8 cellular contexts compared by ENCODE assay signal in genomic region chr21:38806942-38807284, GRCh38. TPM values are rescaled to one million over a fixed set of nuclear protein-coding genes. Genes with fewer than 3 reads are reported as not detected.
A peak's percentile ranks its signal among the peaks of the same experiment; 100 is the strongest.
DNase-seq lines count a peak whose midpoint lies in the region; ATAC-seq and TF ChIP-seq lines count a peak whose summit lies in the region.

No MANE protein-coding gene starts in this region.

- peaks cover 53% of the 10 kb centered on the region for H3K36me3 Mint-ChIP-seq in activated T-helper 2 cell treated with anti-CD3 and anti-CD28 coated beads, Interferon-gamma antibody, Interleukin-2, Interleukin-4, amounts not matched to agents 10 μg/mL and 5 μg/mL and 100 μg/mL, durations not matched to agents 14 hours and 24 hours and 36 hours (ENCODE audit: low read depth)

- H3K4me3 Mint-ChIP-seq in activated T-helper 2 cell treated with anti-CD3 and anti-CD28 coated beads, Interferon-gamma antibody, Interleukin-2, Interleukin-4, amounts not matched to agents 10 μg/mL and 5 μg/mL and 100 μg/mL, durations not matched to agents 14 hours and 24 hours and 36 hours (ENCODE audit: low read depth), result peak overlapping the region; percentile 94

- DNase-seq in AG10803 (ENCODE audit: low read depth) (no peak), substantia nigra (lab: John Stamatoyannopoulos, UW) (no peak), globus pallidus (ENCODE audit: low spot score) (no peak), HCEC 1CT (no peak)
- no peak for DNase-seq in activated T-helper 2 cell treated with anti-CD3 and anti-CD28 coated beads, Interferon-gamma antibody, Interleukin-2, Interleukin-4, amounts not matched to agents 10 μg/mL and 5 μg/mL and 100 μg/mL, durations not matched to agents 14 hours and 24 hours and 36 hours (ENCODE audit: low spot score)

- H3K36me3 ChIP-seq in HUES6 (ENCODE audit: control insufficient read depth, insufficient read depth, low read length) (peaks cover 15% of the 10 kb centered on the region), iPS-20b (ENCODE audit: insufficient read depth, low read depth, low read length) (peaks cover 16% of the 10 kb centered on the region)

- intact Hi-C loops in activated T-helper 2 cell treated with anti-CD3 and anti-CD28 coated beads, Interferon-gamma antibody, Interleukin-2, Interleukin-4, amounts not matched to agents 10 μg/mL and 5 μg/mL and 100 μg/mL, durations not matched to agents 14 hours and 24 hours and 36 hours (cut with micrococcal nuclease), result loop anchor here (1.0 to 10.0 kb wide), 7 partner anchors 32 to 508 kb away; partner anchors contain the start of gene BRWD1

- peaks cover 59% of the 10 kb centered on the region for H3K4me1 Mint-ChIP-seq in activated T-helper 2 cell treated with anti-CD3 and anti-CD28 coated beads, Interferon-gamma antibody, Interleukin-2, Interleukin-4, amounts not matched to agents 10 μg/mL and 5 μg/mL and 100 μg/mL, durations not matched to agents 14 hours and 24 hours and 36 hours (ENCODE audit: low read depth)

- H3K4me1 ChIP-seq in HUES6 (ENCODE audit: control insufficient read depth, insufficient read depth, low read length) (peaks cover 62% of the 10 kb centered on the region), iPS-20b (ENCODE audit: insufficient read depth, low read length) (peaks cover 41% of the 10 kb centered on the region)

- H3K4me3 ChIP-seq in AG10803 (ENCODE audit: low read length) (peak overlapping the region; percentile 73), HUES6 (ENCODE audit: low read depth, low read length) (peak overlapping the region; percentile 77), iPS-20b (ENCODE audit: low read length) (peak overlapping the region; percentile 90)

- ATAC-seq in GM21723 (IDR thresholded peaks at IDR 0.05; ENCODE audit: unreplicated experiment), result no peak

- H3K9ac ChIP-seq in HUES6 (ENCODE audit: low read length) (peak overlapping the region; percentile 77), iPS-20b (ENCODE audit: low read depth, low read length) (peak overlapping the region; percentile 84)

- peak overlapping the region; percentile 83; the same call in 1 of the 2 replicates for H3K27ac ChIP-seq in HUES6 (ENCODE audit: low read depth, low read length)
- H3K27ac ChIP-seq in iPS-20b (ENCODE audit: low read length), result no peak overlapping the region
- peak overlapping the region; percentile 68 for H3K27ac ChIP-seq in substantia nigra (ENCODE audit: low read depth, low read length, poor library complexity, severe bottlenecking)

- H3K27ac Mint-ChIP-seq in activated T-helper 2 cell treated with anti-CD3 and anti-CD28 coated beads, Interferon-gamma antibody, Interleukin-2, Interleukin-4, amounts not matched to agents 10 μg/mL and 5 μg/mL and 100 μg/mL, durations not matched to agents 14 hours and 24 hours and 36 hours, result peak overlapping the region; percentile 93

- H3K9me3 ChIP-seq in HUES6 (ENCODE audit: control insufficient read depth, insufficient read depth, low read depth, low read length), result no peaks in the 10 kb centered on the region
- no peaks in the 10 kb centered on the region for H3K9me3 ChIP-seq in iPS-20b (ENCODE audit: insufficient read depth, low read depth, low read length)

- peaks cover 14% of the 10 kb centered on the region for H3K27me3 ChIP-seq in HUES6 (ENCODE audit: control insufficient read depth, insufficient read depth, low read length)
- H3K27me3 ChIP-seq in iPS-20b (ENCODE audit: insufficient read depth, low read length), result peaks cover 17% of the 10 kb centered on the region

- H3K9me3 Mint-ChIP-seq in activated T-helper 2 cell treated with anti-CD3 and anti-CD28 coated beads, Interferon-gamma antibody, Interleukin-2, Interleukin-4, amounts not matched to agents 10 μg/mL and 5 μg/mL and 100 μg/mL, durations not matched to agents 14 hours and 24 hours and 36 hours, result no peaks in the 10 kb centered on the region

- TF ChIP-seq CTCF in AG10803 (conservative IDR thresholded peaks at IDR 0.05; ENCODE audit: low read length), result no peak

- no peaks in the 10 kb centered on the region for H3K27me3 Mint-ChIP-seq in activated T-helper 2 cell treated with anti-CD3 and anti-CD28 coated beads, Interferon-gamma antibody, Interleukin-2, Interleukin-4, amounts not matched to agents 10 μg/mL and 5 μg/mL and 100 μg/mL, durations not matched to agents 14 hours and 24 hours and 36 hours (ENCODE audit: low read depth)

RNA-seq across cellular contexts. Expression of gene ETS2, which starts 1.2 kb away (rescaled TPM):
- 62.8 and 63.9 TPM in 2 replicates for total RNA-seq in activated T-helper 2 cell treated with anti-CD3 and anti-CD28 coated beads, Interferon-gamma antibody, Interleukin-2, Interleukin-4, amounts not matched to agents 10 μg/mL and 5 μg/mL and 100 μg/mL, durations not matched to agents 14 hours and 24 hours and 36 hours
